Comparison of ENCODE assay signal across 19 cellular contexts in the genomic region with DNA sequence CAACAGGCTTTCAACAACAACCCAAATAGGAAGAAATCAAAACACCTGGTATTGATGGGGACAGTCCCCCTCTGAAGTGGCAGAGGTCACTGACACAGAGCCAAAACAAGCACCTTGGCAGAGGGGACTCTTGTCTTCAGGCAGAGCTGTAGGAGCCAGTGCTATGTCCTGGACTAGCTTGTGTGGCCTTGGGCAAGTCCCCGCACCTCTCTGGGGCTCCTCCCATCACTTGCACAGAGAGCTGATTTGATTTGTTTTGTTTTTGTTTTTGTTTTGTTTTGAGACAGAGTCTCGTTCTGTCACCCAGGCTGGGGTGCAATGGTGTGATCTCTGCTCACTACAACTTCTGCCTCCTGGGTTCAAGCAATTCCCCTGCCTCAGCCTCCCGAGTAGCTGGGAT.
A peak's percentile ranks its signal among the peaks of the same experiment; 100 is the strongest.
DNase-seq lines count a peak whose midpoint lies in the region; ATAC-seq and TF ChIP-seq lines count a peak whose summit lies in the region.
"Had no signal": no experiment of that assay in that cellular context is flagged by ENCODE, and none has a peak within 500 bp of the region (broad histone marks: within the 10 kb centered on the region; RNA-seq: fewer than 3 reads in every experiment).

No MANE protein-coding gene starts in this region.

- no peak overlapping the region for H2BK12ac ChIP-seq in neuronal stem cell (ENCODE audit: low read length)

- H3K27ac ChIP-seq in neuronal stem cell (replicated peaks; ENCODE audit: low read length) = no peak overlapping the region
- no peak overlapping the region for H3K27ac ChIP-seq in sigmoid colon
- H3K27ac ChIP-seq: 22Rv1, BLaER1, C4-2B, GM23248 had no signal

- no peak overlapping the region for H3K9ac ChIP-seq in neuronal stem cell (ENCODE audit: low read depth, low read length, poor library complexity)
- H3K9ac ChIP-seq: BLaER1, GM23248 had no signal

- H3K14ac ChIP-seq in neuronal stem cell (ENCODE audit: low read length) = no peak overlapping the region

- H3K4me1 ChIP-seq in neuronal stem cell (ENCODE audit: control insufficient read depth in 2 of 2, insufficient read depth in 1 of 2, low read depth in 1 of 2, low read length in 2 of 2) = peaks cover 0 to 8% of the 10 kb centered on the region in 2 donors
- H3K4me1 ChIP-seq in sigmoid colon = no peaks in the 10 kb centered on the region
- H3K4me1 ChIP-seq: Caco-2 had no signal

- H3K79me1 ChIP-seq in neuronal stem cell (ENCODE audit: low read depth, low read length) = peaks cover 1% of the 10 kb centered on the region

- no peak overlapping the region for H2BK15ac ChIP-seq in neuronal stem cell (ENCODE audit: low read length)

- H4K8ac ChIP-seq in neuronal stem cell (ENCODE audit: low read depth, low read length) = no peak overlapping the region

- H3K4me2 ChIP-seq in neuronal stem cell (ENCODE audit: insufficient read depth, low read length, poor library complexity, severe bottlenecking) = no peak overlapping the region
- H3K4me2 ChIP-seq: BLaER1 had no signal

- no peaks in the 10 kb centered on the region for H3K27me3 ChIP-seq in neuronal stem cell (ENCODE audit: control insufficient read depth in 3 of 3, insufficient read depth in 3 of 3, low read depth in 1 of 3, low read length in 3 of 3)
- H3K27me3 ChIP-seq in sigmoid colon = no peaks in the 10 kb centered on the region
- H3K27me3 ChIP-seq: BLaER1 had no signal

- H3K36me3 ChIP-seq in neuronal stem cell (replicated peaks in 1 of 2; ENCODE audit: control insufficient read depth in 2 of 2, insufficient read depth in 2 of 2, low read length in 2 of 2) (no peaks in the 10 kb centered on the region), sigmoid colon (no peaks in the 10 kb centered on the region)
- H3K36me3 ChIP-seq: BLaER1 had no signal

- no peak overlapping the region for H3K4me3 ChIP-seq in neuronal stem cell (ENCODE audit: low read length in 2 of 2)
- no peak overlapping the region for H3K4me3 ChIP-seq in sigmoid colon
- H3K4me3 ChIP-seq: BLaER1, GM23248 had no signal

- H3K18ac ChIP-seq in neuronal stem cell (ENCODE audit: low read length) = no peak overlapping the region

- TF ChIP-seq CTCF in sigmoid colon (IDR thresholded peaks at IDR 0.05) = no peak

- H3K9me3 ChIP-seq in neuronal stem cell (replicated peaks in 1 of 2; ENCODE audit: control insufficient read depth in 2 of 2, insufficient read depth in 1 of 2, low read depth in 1 of 2, low read length in 2 of 2) (peaks cover 1 to 14% of the 10 kb centered on the region in 2 donors), sigmoid colon (peaks cover 0 to 5% (median 0%) of the 10 kb centered on the region in 4 donors)

- DNase-seq in cardiac septum (ENCODE audit: low spot score) (peak; percentile 59), Right ventricle myocardium superior (no peak), neuronal stem cell (ENCODE audit: low spot score) (no peak), sigmoid colon (peak; percentile 29), DMS153 treated with DMSO at 0.1 percent for 48 hours (lab: John Stamatoyannopoulos, UW; ENCODE audit: unreplicated experiment) (no peak)
- no peak for DNase-seq in stimulated activated naive CD4-positive, alpha-beta T cell (lab: John Stamatoyannopoulos, UW)
- DNase-seq: Caco-2; CD4-positive, CD25-positive, alpha-beta regulatory T cell; CD8-positive, alpha-beta T cell; DMS153; DMS79; EL; GDM1; GM23248; H9 had no signal

- WGBS in neuronal stem cell (ENCODE audit: extremely low coverage in 2 of 2, insufficient read length in 2 of 2, insufficient replicate concordance in 1 of 2), 2 donors = no CpG with 5 or more reads among the region's 3 CpGs
- WGBS in sigmoid colon, 2 donors = 79 to 82% methylated on average over 3 of the region's 3 CpGs

- no peak overlapping the region for H2BK120ac ChIP-seq in neuronal stem cell (ENCODE audit: low read depth, low read length)

- H4K91ac ChIP-seq in neuronal stem cell (ENCODE audit: low read depth, low read length, poor library complexity) = no peak overlapping the region

- no peak overlapping the region for H3K4ac ChIP-seq in neuronal stem cell (ENCODE audit: low read length)

- TF ChIP-seq EP300 in sigmoid colon (IDR thresholded peaks at IDR 0.05) = no peak

- intact Hi-C loops in cardiac septum (cut with DNase I) (no loop called here), Right ventricle myocardium superior (cut with DNase I) (no loop called here), sigmoid colon (cut with DNase I) (no loop called here)

- no peak overlapping the region for H2BK5ac ChIP-seq in neuronal stem cell (ENCODE audit: low read length)

- no peak overlapping the region for H2AFZ ChIP-seq in neuronal stem cell (ENCODE audit: low read length)
- H2AFZ ChIP-seq: GM23248 had no signal

- no peak for ATAC-seq in Right ventricle myocardium superior (ENCODE audit: poor library complexity)
- ATAC-seq: CD8-positive, alpha-beta T cell; HCT116 had no signal

- TF ChIP-seq POLR2A in sigmoid colon (IDR thresholded peaks at IDR 0.05) = no peak

- H2AK5ac ChIP-seq in neuronal stem cell (ENCODE audit: low read depth, low read length) = peak overlapping the region; percentile 88

- H3K23ac ChIP-seq in neuronal stem cell (ENCODE audit: low read depth, low read length, poor library complexity) = no peak overlapping the region

Comparison
In these comparisons a context has a peak if more than half of its experiments do, and no peak if none do; other contexts are left out.
1. DNase-seq: peak in cardiac septum (single experiment) and sigmoid colon (single experiment); none in Right ventricle myocardium superior (single experiment), neuronal stem cell (single experiment), stimulated activated naive CD4-positive, alpha-beta T cell (0 of 6) and DMS153 treated with DMSO at 0.1 percent for 48 hours (single experiment).